Comparison of ENCODE assay signal across 16 cellular contexts in the genomic region with DNA sequence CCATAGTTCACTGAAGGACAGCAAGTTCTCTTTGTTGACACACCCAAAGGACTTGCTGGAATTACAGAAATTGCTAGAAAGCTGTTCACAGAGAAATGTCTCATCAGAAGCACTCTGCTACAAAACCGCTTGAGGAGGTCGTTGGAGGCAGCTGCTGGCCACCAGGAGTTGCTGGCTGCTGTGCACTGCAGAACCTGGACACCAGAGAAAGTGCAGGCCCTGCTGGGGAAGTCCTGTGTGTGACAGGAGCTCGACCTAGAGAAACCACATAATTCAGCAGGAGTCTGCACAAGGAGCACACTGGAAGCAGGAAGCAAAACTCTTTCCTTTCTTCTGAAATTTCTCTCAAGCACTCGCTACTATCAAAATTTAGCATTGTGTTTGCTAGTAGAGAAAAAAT.
A peak's percentile ranks its signal among the peaks of the same experiment; 100 is the strongest.
DNase-seq lines count a peak whose midpoint lies in the region; ATAC-seq, FAIRE-seq and TF ChIP-seq lines count a peak whose summit lies in the region.
"Had no signal": no experiment of that assay in that cellular context is flagged by ENCODE, and none has a peak within 500 bp of the region (broad histone marks: within the 10 kb centered on the region; RNA-seq: fewer than 3 reads in every experiment).

No MANE protein-coding gene starts in this region.

- TF ChIP-seq RAD21 in GM12878 (IDR thresholded peaks at IDR 0.05; ENCODE audit: insufficient read depth, low read depth, low read length) = peak; percentile 28

- FAIRE-seq in GM12878 (lab: Jason Lieb, UNC) = no peak
- FAIRE-seq: islet of Langerhans had no signal

- H3K36me3 ChIP-seq in GM12878 (ENCODE audit: control insufficient read depth in 2 of 2, insufficient read depth in 2 of 2, low read length in 1 of 2) = no peaks in the 10 kb centered on the region
- H3K36me3 ChIP-seq: gastroesophageal sphincter, uterus had no signal

- TF ChIP-seq EP300 in GM12878 (IDR thresholded peaks at IDR 0.05; ENCODE audit: borderline replicate concordance in 1 of 2, control insufficient read depth in 1 of 2, low read depth in 2 of 2, low read length in 2 of 2) = no peak

- CTCF ChIA-PET in GM12878 (lab: Yijun Ruan, JAX) = interaction anchor here (0.9 to 1.5 kb wide), 2 partner anchors 77 to 194 kb away, joined by 3 to 4 read pairs; no protein-coding TSS in a partner anchor
- CTCF ChIA-PET in activated CD8-positive, alpha-beta memory T cell treated with anti-CD3 and anti-CD28 coated beads, Interleukin-2, amount 10 ng/mL, durations not matched to agents 7 days and 5 days (lab: Charles Lee) = no interaction called here

- in situ Hi-C loops in GM12878 (cut with MboI) = no loop called here

- ATAC-seq in GM18502 (IDR thresholded peaks at IDR 0.05; ENCODE audit: poor library complexity, unreplicated experiment) (peak; percentile 32), HG03432 (IDR thresholded peaks at IDR 0.05; ENCODE audit: unreplicated experiment) (peak; percentile 32), GM12878 (peak; percentile 31; the same call in 2 of the 3 replicates)
- no peak for ATAC-seq in activated CD8-positive, alpha-beta memory T cell treated with anti-CD3 and anti-CD28 coated beads, Interleukin-2, amount 10 ng/mL, durations not matched to agents 7 days and 5 days
- ATAC-seq: gastroesophageal sphincter had no signal

- DNase-seq in A172 (ENCODE audit: low spot score) (peak; percentile 5), GM12878 (ENCODE audit: low read depth, low spot score) (no peak), NCI-H1417 (lab: John Stamatoyannopoulos, UW) (no peak), nephron progenitor cell (no peak), AML-193 (lab: John Stamatoyannopoulos, UW) (no peak)
- DNase-seq in activated CD8-positive, alpha-beta memory T cell treated with anti-CD3 and anti-CD28 coated beads, Interleukin-2, amount 10 ng/mL, durations not matched to agents 7 days and 5 days = no peak
- DNase-seq: activated naive CD4-positive, alpha-beta T cell; effector memory CD4-positive, alpha-beta T cell; H9; NCI-H1436; stimulated activated CD4-positive, alpha-beta T cell treated with anti-CD3 and anti-CD28 coated beads, Interleukin-2, amount 100 ng/mL, for 48 hours had no signal

- peak overlapping the region; percentile 30 for H2AFZ ChIP-seq in GM12878 (ENCODE audit: control insufficient read depth, low read depth, low read length)

- 0 out of 2 replicates have a peak overlapping the region, but pooled peaks have one; percentile 4 for H3K9ac ChIP-seq in GM12878 (ENCODE audit: control insufficient read depth, insufficient read depth, low read length)

- no peaks in the 10 kb centered on the region for H3K9me3 Mint-ChIP-seq in nephron progenitor cell
- H3K9me3 Mint-ChIP-seq in activated CD8-positive, alpha-beta memory T cell treated with anti-CD3 and anti-CD28 coated beads, Interleukin-2, amount 10 ng/mL, durations not matched to agents 7 days and 5 days (ENCODE audit: low read depth) = no peaks in the 10 kb centered on the region
- H3K9me3 Mint-ChIP-seq: H9 had no signal

- peaks cover 8% of the 10 kb centered on the region for H3K4me1 Mint-ChIP-seq in nephron progenitor cell
- H3K4me1 Mint-ChIP-seq in activated CD8-positive, alpha-beta memory T cell treated with anti-CD3 and anti-CD28 coated beads, Interleukin-2, amount 10 ng/mL, durations not matched to agents 7 days and 5 days = peaks cover 34% of the 10 kb centered on the region

- peaks cover 31% of the 10 kb centered on the region for H3K4me1 ChIP-seq in GM12878 (ENCODE audit: control insufficient read depth, insufficient read depth, low read length)
- H3K4me1 ChIP-seq: gastroesophageal sphincter, uterus had no signal

- no peaks in the 10 kb centered on the region for H4K20me1 ChIP-seq in GM12878 (ENCODE audit: control insufficient read depth, insufficient read depth)

- peak overlapping the region; percentile 30 for H3K4me2 ChIP-seq in GM12878 (ENCODE audit: control insufficient read depth, insufficient read depth)

- H3K27ac ChIP-seq in GM12878 (ENCODE audit: control insufficient read depth, insufficient read depth) = peak overlapping the region; percentile 28
- H3K27ac ChIP-seq: gastroesophageal sphincter, uterus had no signal

- H3K36me3 Mint-ChIP-seq in nephron progenitor cell (ENCODE audit: low read depth) = no peaks in the 10 kb centered on the region
- H3K36me3 Mint-ChIP-seq in activated CD8-positive, alpha-beta memory T cell treated with anti-CD3 and anti-CD28 coated beads, Interleukin-2, amount 10 ng/mL, durations not matched to agents 7 days and 5 days = no peaks in the 10 kb centered on the region

- H3K27ac Mint-ChIP-seq in nephron progenitor cell = no peak overlapping the region
- H3K27ac Mint-ChIP-seq in activated CD8-positive, alpha-beta memory T cell treated with anti-CD3 and anti-CD28 coated beads, Interleukin-2, amount 10 ng/mL, durations not matched to agents 7 days and 5 days = no peak overlapping the region
- H3K27ac Mint-ChIP-seq: H9 had no signal

- POLR2A ChIA-PET in GM12878 (lab: Charles Lee) = no interaction called here

- no peak for TF ChIP-seq POLR2A in GM12878 (IDR thresholded peaks at IDR 0.05; ENCODE audit: low read depth, low read length)

- no peaks in the 10 kb centered on the region for H3K9me3 ChIP-seq in GM12878 (replicated peaks; ENCODE audit: control insufficient read depth, insufficient read depth, low read length)
- H3K9me3 ChIP-seq: gastroesophageal sphincter, uterus had no signal

- H3K4me3 Mint-ChIP-seq in nephron progenitor cell = no peak overlapping the region
- no peak overlapping the region for H3K4me3 Mint-ChIP-seq in activated CD8-positive, alpha-beta memory T cell treated with anti-CD3 and anti-CD28 coated beads, Interleukin-2, amount 10 ng/mL, durations not matched to agents 7 days and 5 days
- H3K4me3 Mint-ChIP-seq: H9 had no signal

- H3K79me2 ChIP-seq in GM12878 (ENCODE audit: control insufficient read depth, insufficient read depth, low read length) = no peaks in the 10 kb centered on the region

- RAD21 ChIA-PET in GM12878 (lab: Charles Lee; ENCODE audit: unreplicated experiment) = no interaction called here

- 41% methylated on average over 4 of the region's 4 CpGs for WGBS in GM12878 (ENCODE audit: insufficient coverage, insufficient replicate concordance, low lambda C conversion rate, missing lambda C conversion rate)

- SMC1A ChIA-PET in GM12878 (lab: Charles Lee; ENCODE audit: uncharacterized antibody, unreplicated experiment) = interaction anchor here (0.6 to 1.7 kb wide), 6 partner anchors 11 to 525 kb away, joined by 3 to 5 read pairs (median 3); no protein-coding TSS in a partner anchor

- H3K4me3 ChIP-seq in GM12878 = no peak overlapping the region
- H3K4me3 ChIP-seq: gastroesophageal sphincter, uterus had no signal

- H3K27me3 Mint-ChIP-seq in nephron progenitor cell (ENCODE audit: low read depth, poor library complexity) = no peaks in the 10 kb centered on the region
- H3K27me3 Mint-ChIP-seq in activated CD8-positive, alpha-beta memory T cell treated with anti-CD3 and anti-CD28 coated beads, Interleukin-2, amount 10 ng/mL, durations not matched to agents 7 days and 5 days = no peaks in the 10 kb centered on the region

- no peaks in the 10 kb centered on the region for H3K27me3 ChIP-seq in GM12878 (replicated peaks in 1 of 2; ENCODE audit: control insufficient read depth in 2 of 2, insufficient read depth in 2 of 2, low read length in 1 of 2)
- H3K27me3 ChIP-seq: gastroesophageal sphincter, uterus had no signal

- BruUV-seq in GM12878 (replicated peaks; lab: Mats Ljungman, UMichigan) = no TSS peak

- intact Hi-C loops in GM12878 (cut with micrococcal nuclease; ENCODE audit: unreplicated experiment) = no loop called here

- TF ChIP-seq CTCF in GM12878 (IDR thresholded peaks at IDR 0.05 in 2 of 3, conservative IDR thresholded peaks at IDR 0.05 in 1 of 3; ENCODE audit: control insufficient read depth in 2 of 3, extremely low read depth in 1 of 3, insufficient read depth in 1 of 3, low read depth in 3 of 3, low read length in 3 of 3) = 0 out of 6 replicates have a peak, but pooled peaks of 1 of the 3 experiments have one; percentile 6
- TF ChIP-seq CTCF in nephron progenitor cell (IDR thresholded peaks at IDR 0.05) = no peak

TF ChIP-seq in GM12878, 131 proteins besides CTCF, POLR2A, EP300 and RAD21:
- TF ChIP-seq JUNB (IDR thresholded peaks at IDR 0.05) (no peak), EED (IDR thresholded peaks at IDR 0.05; ENCODE audit: low read depth) (peak; percentile 59; the same call in 1 of the 2 replicates), TAF1 (IDR thresholded peaks at IDR 0.05; ENCODE audit: borderline replicate concordance, low read depth, low read length) (no peak), TCF12 (IDR thresholded peaks at IDR 0.05; ENCODE audit: low read depth, low read length) (0 out of 2 replicates have a peak, but pooled peaks have one; percentile 12), SP1 (IDR thresholded peaks at IDR 0.05; ENCODE audit: low read depth, low read length) (no peak), RUNX3 (IDR thresholded peaks at IDR 0.05; ENCODE audit: low read length) (peak; percentile 68)
- TF ChIP-seq, protein P1, sequence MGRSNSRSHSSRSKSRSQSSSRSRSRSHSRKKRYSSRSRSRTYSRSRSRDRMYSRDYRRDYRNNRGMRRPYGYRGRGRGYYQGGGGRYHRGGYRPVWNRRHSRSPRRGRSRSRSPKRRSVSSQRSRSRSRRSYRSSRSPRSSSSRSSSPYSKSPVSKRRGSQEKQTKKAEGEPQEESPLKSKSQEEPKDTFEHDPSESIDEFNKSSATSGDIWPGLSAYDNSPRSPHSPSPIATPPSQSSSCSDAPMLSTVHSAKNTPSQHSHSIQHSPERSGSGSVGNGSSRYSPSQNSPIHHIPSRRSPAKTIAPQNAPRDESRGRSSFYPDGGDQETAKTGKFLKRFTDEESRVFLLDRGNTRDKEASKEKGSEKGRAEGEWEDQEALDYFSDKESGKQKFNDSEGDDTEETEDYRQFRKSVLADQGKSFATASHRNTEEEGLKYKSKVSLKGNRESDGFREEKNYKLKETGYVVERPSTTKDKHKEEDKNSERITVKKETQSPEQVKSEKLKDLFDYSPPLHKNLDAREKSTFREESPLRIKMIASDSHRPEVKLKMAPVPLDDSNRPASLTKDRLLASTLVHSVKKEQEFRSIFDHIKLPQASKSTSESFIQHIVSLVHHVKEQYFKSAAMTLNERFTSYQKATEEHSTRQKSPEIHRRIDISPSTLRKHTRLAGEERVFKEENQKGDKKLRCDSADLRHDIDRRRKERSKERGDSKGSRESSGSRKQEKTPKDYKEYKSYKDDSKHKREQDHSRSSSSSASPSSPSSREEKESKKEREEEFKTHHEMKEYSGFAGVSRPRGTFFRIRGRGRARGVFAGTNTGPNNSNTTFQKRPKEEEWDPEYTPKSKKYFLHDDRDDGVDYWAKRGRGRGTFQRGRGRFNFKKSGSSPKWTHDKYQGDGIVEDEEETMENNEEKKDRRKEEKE (IDR thresholded peaks at IDR 0.05) = no peak
